In genomic region chr6:36595168-36595818, GRCh38 we compare ENCODE assay signal across 9 cellular contexts. TPM values are rescaled to one million over a fixed set of nuclear protein-coding genes. Genes with fewer than 3 reads are reported as not detected.
DNase-seq lines count a peak whose midpoint lies in the region; ATAC-seq, FAIRE-seq and TF ChIP-seq lines count a peak whose summit lies in the region.
"Had no signal": no experiment of that assay in that cellular context is flagged by ENCODE, and none has a peak within 500 bp of the region (broad histone marks: within the 10 kb centered on the region; RNA-seq: fewer than 3 reads in every experiment).

No MANE protein-coding gene starts in this region.

- CTCF ChIA-PET in K562 (lab: Yijun Ruan, JAX; ENCODE audit: low intra/inter-chr PET ratio), result no interaction called here

- no peak for TF ChIP-seq EP300 in K562 (IDR thresholded peaks at IDR 0.05; ENCODE audit: low read length)

- no peaks in the 10 kb centered on the region; the same call in 1 of the 2 replicates for H3K9me3 ChIP-seq in K562 (replicated peaks; ENCODE audit: control insufficient read depth, insufficient read depth, low read depth, low read length)

- TF ChIP-seq POLR2A in K562 (conservative IDR thresholded peaks at IDR 0.05), result peak; percentile 41; the same call in 1 of the 2 replicates

- POLR2A ChIA-PET in K562 (lab: Yijun Ruan, JAX), result interaction anchor here (0.6 to 9.8 kb wide), 44 partner anchors 8 to 592 kb away, joined by 3 to 239 read pairs (median 4); partner anchors contain the start of genes MAPK14, MTCH1 and PPIL1

- H3K27ac Mint-ChIP-seq in activated CD4-positive, alpha-beta T cell treated with anti-CD3 and anti-CD28 coated beads, Interleukin-2, amount 10 ng/mL, durations not matched to agents 24 days and 14 days, result peak overlapping the region; percentile 98
- peak overlapping the region; percentile 99 for H3K27ac Mint-ChIP-seq in stimulated activated effector memory CD8-positive, alpha-beta T cell treated with anti-CD3 and anti-CD28 coated beads, Interleukin-12 subunit alpha, Interleukin-12 subunit beta, amount 100 ng/mL, for 72 hours

- no peak; a peak in 1 of 6 replicates for TF ChIP-seq CTCF in K562 (IDR thresholded peaks at IDR 0.05 in 2 of 3, conservative IDR thresholded peaks at IDR 0.05 in 1 of 3; ENCODE audit: insufficient read depth in 2 of 3, low read depth in 1 of 3, low read length in 3 of 3)

- no peaks in the 10 kb centered on the region for H3K27me3 ChIP-seq in K562 (ENCODE audit: control insufficient read depth in 2 of 2, insufficient read depth in 2 of 2, low read length in 2 of 2)

- no peaks in the 10 kb centered on the region for H3K27me3 Mint-ChIP-seq in activated CD4-positive, alpha-beta T cell treated with anti-CD3 and anti-CD28 coated beads, Interleukin-2, amount 10 ng/mL, durations not matched to agents 24 days and 14 days

- peak overlapping the region; percentile 90 for H3K4me2 ChIP-seq in K562 (ENCODE audit: insufficient read depth, low read length)

- H3K4me3 ChIP-seq in K562, result peak overlapping the region; percentile 69

- WGBS in K562 (ENCODE audit: insufficient coverage, low coverage, missing lambda C conversion rate), result 0% methylated on average over 11 of the region's 11 CpGs

- TF ChIP-seq RAD21 in K562 (CRISPR knock-in tag; conservative IDR thresholded peaks at IDR 0.05 in 1 of 2, IDR thresholded peaks at IDR 0.05 in 1 of 2), result no peak

- peak overlapping the region; percentile 92 to 96 for H3K9ac ChIP-seq in K562 (ENCODE audit: insufficient read depth in 1 of 2, low read depth in 2 of 2, low read length in 2 of 2)

- H3K27ac ChIP-seq in K562 (ENCODE audit: extremely low read depth, low read depth, low read length), result peak overlapping the region; percentile 94

- H3K36me3 Mint-ChIP-seq in activated CD4-positive, alpha-beta T cell treated with anti-CD3 and anti-CD28 coated beads, Interleukin-2, amount 10 ng/mL, durations not matched to agents 24 days and 14 days (ENCODE audit: low read depth), result peaks cover 58% of the 10 kb centered on the region
- H3K36me3 Mint-ChIP-seq in stimulated activated effector memory CD8-positive, alpha-beta T cell treated with anti-CD3 and anti-CD28 coated beads, Interleukin-12 subunit alpha, Interleukin-12 subunit beta, amount 100 ng/mL, for 72 hours, result peaks cover 71% of the 10 kb centered on the region

- H3K9me1 ChIP-seq in K562 (ENCODE audit: control insufficient read depth, insufficient read depth, low read length), result peaks cover 14% of the 10 kb centered on the region

- H3K79me2 ChIP-seq in K562 (ENCODE audit: control insufficient read depth, insufficient read depth, low read length), result peaks cover 70% of the 10 kb centered on the region

- H4K20me1 ChIP-seq in K562 (replicated peaks; ENCODE audit: control insufficient read depth, insufficient read depth, low read length), result peaks cover 57% of the 10 kb centered on the region

- H3K36me3 ChIP-seq in K562 (ENCODE audit: control insufficient read depth, insufficient read depth, low read length), result peaks cover 54% of the 10 kb centered on the region

- H3K9me3 Mint-ChIP-seq in activated CD4-positive, alpha-beta T cell treated with anti-CD3 and anti-CD28 coated beads, Interleukin-2, amount 10 ng/mL, durations not matched to agents 24 days and 14 days, result no peaks in the 10 kb centered on the region
- H3K9me3 Mint-ChIP-seq in stimulated activated effector memory CD8-positive, alpha-beta T cell treated with anti-CD3 and anti-CD28 coated beads, Interleukin-12 subunit alpha, Interleukin-12 subunit beta, amount 100 ng/mL, for 72 hours, result no peaks in the 10 kb centered on the region

- DNase-seq in activated CD4-positive, alpha-beta T cell treated with anti-CD3 and anti-CD28 coated beads, Interleukin-2, amount 10 ng/mL, durations not matched to agents 24 days and 14 days, result peak; percentile 74
- no peak for DNase-seq in activated CD4-positive, alpha-beta T cell treated with anti-CD3 and anti-CD28 coated beads for 4 hours
- DNase-seq in NCI-H82 (lab: John Stamatoyannopoulos, UW) (peak; percentile 72), K562 (ENCODE audit: extremely low read depth in 1 of 4, low spot score in 3 of 4) (peak in 2 of 4 experiments; percentile 51 to 66), iris pigment epithelial cell (ENCODE audit: low read depth) (peak; percentile 65)
- no peak for DNase-seq in stimulated activated effector memory CD8-positive, alpha-beta T cell treated with anti-CD3 and anti-CD28 coated beads, Interleukin-12 subunit alpha, Interleukin-12 subunit beta, amount 100 ng/mL, for 72 hours (ENCODE audit: low spot score in 2 of 2)

- FAIRE-seq in K562 (lab: Jason Lieb, UNC), result no peak
- FAIRE-seq: islet of Langerhans had no signal

- H3K4me1 Mint-ChIP-seq in activated CD4-positive, alpha-beta T cell treated with anti-CD3 and anti-CD28 coated beads, Interleukin-2, amount 10 ng/mL, durations not matched to agents 24 days and 14 days, result peaks cover 41% of the 10 kb centered on the region
- peaks cover 61% of the 10 kb centered on the region for H3K4me1 Mint-ChIP-seq in stimulated activated effector memory CD8-positive, alpha-beta T cell treated with anti-CD3 and anti-CD28 coated beads, Interleukin-12 subunit alpha, Interleukin-12 subunit beta, amount 100 ng/mL, for 72 hours

- peak overlapping the region; percentile 92 for H3K4me3 Mint-ChIP-seq in activated CD4-positive, alpha-beta T cell treated with anti-CD3 and anti-CD28 coated beads, Interleukin-2, amount 10 ng/mL, durations not matched to agents 24 days and 14 days
- H3K4me3 Mint-ChIP-seq in stimulated activated effector memory CD8-positive, alpha-beta T cell treated with anti-CD3 and anti-CD28 coated beads, Interleukin-12 subunit alpha, Interleukin-12 subunit beta, amount 100 ng/mL, for 72 hours, result peak overlapping the region; percentile 81

- H3K4me1 ChIP-seq in K562 (replicated peaks in 1 of 2; ENCODE audit: control insufficient read depth in 2 of 2, insufficient read depth in 2 of 2, low read length in 2 of 2), result peaks cover 27 to 34% of the 10 kb centered on the region in 2 experiments

- no peak overlapping the region for H2AFZ ChIP-seq in K562 (ENCODE audit: low read depth, low read length)

- intact Hi-C loops in activated CD4-positive, alpha-beta T cell treated with anti-CD3 and anti-CD28 coated beads, Interleukin-2, amount 10 ng/mL, durations not matched to agents 24 days and 14 days (cut with micrococcal nuclease), result loop anchor here (1.0 to 2.0 kb wide), 3 partner anchors 9 to 568 kb away; partner anchors contain the start of gene MAPK14
- intact Hi-C loops in K562 (cut with micrococcal nuclease), result loop anchor here (2.0 kb wide), 1 partner anchor 48 kb away; the partner anchor contains the start of gene STK38

- in situ Hi-C loops in K562 (cut with MboI), result no loop called here

- ATAC-seq in K562, result peak; percentile 54
- ATAC-seq in stimulated activated effector memory CD8-positive, alpha-beta T cell treated with anti-CD3 and anti-CD28 coated beads, Interleukin-12 subunit alpha, Interleukin-12 subunit beta, amount 100 ng/mL, for 72 hours, result no peak
- ATAC-seq in GM21423 (IDR thresholded peaks at IDR 0.05; ENCODE audit: unreplicated experiment), result no peak
- ATAC-seq in HG02973 (IDR thresholded peaks at IDR 0.05; ENCODE audit: unreplicated experiment), result no peak

- no TSS peak for BruUV-seq in K562 (replicated peaks; lab: Mats Ljungman, UMichigan)

TF ChIP-seq in K562, 482 proteins besides CTCF, POLR2A, EP300 and RAD21 (continues in another document):
- TF ChIP-seq ZC3H4 (CRISPR knock-in tag; IDR thresholded peaks at IDR 0.05; ENCODE audit: borderline replicate concordance), result peak; percentile 93; the same call in 1 of the 2 replicates

RNA-seq across cellular contexts. Expression of gene SRSF3, which starts 1.1 kb away (rescaled TPM):
- 532 and 572 TPM in 2 replicates for total RNA-seq in activated CD4-positive, alpha-beta T cell treated with anti-CD3 and anti-CD28 coated beads, Interleukin-2, amount 10 ng/mL, durations not matched to agents 24 days and 14 days
- total RNA-seq in K562 (2011; cell fraction: chromatin; rRNA removed; ENCODE audit: low replicate concordance), result 228 and 415 TPM in 2 replicates
- 155 and 159 TPM in 2 replicates for total RNA-seq in K562 (2011; cell fraction: nucleolus; rRNA removed)
- total RNA-seq in K562 (2011; cell fraction: nucleoplasm; rRNA removed), result 295 and 337 TPM in 2 replicates
- total RNA-seq in K562 (2014; rRNA removed), result 251 and 341 TPM in 2 replicates
- 537 and 645 TPM in 2 replicates for total RNA-seq in K562 (2014; rRNA removed; fragmentation: Illumina TruSeq; extraction: Trizol)
- total RNA-seq in K562 (2015; rRNA removed; fragmentation: Illumina TruSeq; extraction: Trizol), result 344 and 365 TPM in 2 replicates
- total RNA-seq in K562 (2021), result 477 and 495 TPM in 2 replicates
- 333 and 518 TPM in 2 replicates for polyA plus RNA-seq in K562 (2011; rRNA removed)
- 407 and 505 TPM in 2 replicates for polyA plus RNA-seq in K562 (2011; cell fraction: cytosol; rRNA removed)
- 332 and 369 TPM in 2 replicates for polyA plus RNA-seq in K562 (2011; cell fraction: nucleus; rRNA removed)
- polyA plus RNA-seq in K562 (2012), result 333 and 367 TPM in 2 replicates
- polyA plus RNA-seq in K562 (2014; fragmentation: Illumina TruSeq; extraction: Trizol), result 337 and 448 TPM in 2 replicates
- polyA plus RNA-seq in K562 (2014; fragmentation: Nextera tagmentation; extraction: Ambion mirVana), result 1,000 to 10,000 TPM in 1 of 2 experiments, 100 to 1,000 TPM in 1; 955 to 1,200 TPM
- 534 and 652 TPM in 2 replicates for polyA plus RNA-seq in K562 (2014; rRNA removed)
- polyA minus RNA-seq in K562 (2011; rRNA and poly(A)+ RNA removed), result 453 and 564 TPM in 2 replicates
- 130 and 151 TPM in 2 replicates for polyA minus RNA-seq in K562 (2011; cell fraction: cytosol; rRNA and poly(A)+ RNA removed)
- polyA minus RNA-seq in K562 (2011; cell fraction: nucleus; rRNA and poly(A)+ RNA removed), result 191 and 286 TPM in 2 replicates

RNA-seq across cellular contexts. Expression of gene STK38, which starts 48.0 kb away (rescaled TPM):
- total RNA-seq in activated CD4-positive, alpha-beta T cell treated with anti-CD3 and anti-CD28 coated beads, Interleukin-2, amount 10 ng/mL, durations not matched to agents 24 days and 14 days, result 20.7 and 21.5 TPM in 2 replicates
- total RNA-seq in K562 (2011; cell fraction: chromatin; rRNA removed; ENCODE audit: low replicate concordance), result 17.7 and 43.3 TPM in 2 replicates
- total RNA-seq in K562 (2011; cell fraction: nucleolus; rRNA removed), result 9.7 and 11.1 TPM in 2 replicates
- total RNA-seq in K562 (2011; cell fraction: nucleoplasm; rRNA removed), result 15.0 and 17.3 TPM in 2 replicates
- total RNA-seq in K562 (2014; rRNA removed) (10.6 and 11.3 TPM in 2 replicates), K562 (2014; rRNA removed; fragmentation: Illumina TruSeq; extraction: Trizol) (21.3 and 22.3 TPM in 2 replicates), K562 (2015; rRNA removed; fragmentation: Illumina TruSeq; extraction: Trizol) (24.9 and 25.0 TPM in 2 replicates), K562 (2021) (18.0 and 19.5 TPM in 2 replicates)
- polyA plus RNA-seq in K562 (2011; rRNA removed) (21.5 and 22.0 TPM in 2 replicates), K562 (2014; fragmentation: Illumina TruSeq; extraction: Trizol) (21.6 and 28.7 TPM in 2 replicates), K562 (2014; fragmentation: Nextera tagmentation; extraction: Ambion mirVana) (1 to 10 TPM; 5.7 to 8.8 TPM), K562 (2014; rRNA removed) (17.3 and 20.8 TPM in 2 replicates)
- polyA plus RNA-seq in K562 (2011; cell fraction: cytosol; rRNA removed), result 7.1 and 12.8 TPM in 2 replicates
- 31.7 and 38.9 TPM in 2 replicates for polyA plus RNA-seq in K562 (2011; cell fraction: nucleus; rRNA removed)
- 18.3 and 18.4 TPM in 2 replicates for polyA plus RNA-seq in K562 (2012)
- polyA minus RNA-seq in K562 (2011; rRNA and poly(A)+ RNA removed), result 14.8 and 16.4 TPM in 2 replicates
- 5.0 and 6.4 TPM in 2 replicates for polyA minus RNA-seq in K562 (2011; cell fraction: cytosol; rRNA and poly(A)+ RNA removed)
- polyA minus RNA-seq in K562 (2011; cell fraction: nucleus; rRNA and poly(A)+ RNA removed), result 7.7 and 14.3 TPM in 2 replicates

Comparison
In these comparisons a context has a peak if more than half of its experiments do, and no peak if none do; other contexts are left out.
1. DNase-seq: peak in activated CD4-positive, alpha-beta T cell treated with anti-CD3 and anti-CD28 coated beads, Interleukin-2, amount 10 ng/mL, durations not matched to agents 24 days and 14 days (single experiment), NCI-H82 (single experiment) and iris pigment epithelial cell (single experiment); none in activated CD4-positive, alpha-beta T cell treated with anti-CD3 and anti-CD28 coated beads for 4 hours (0 of 2) and stimulated activated effector memory CD8-positive, alpha-beta T cell treated with anti-CD3 and anti-CD28 coated beads, Interleukin-12 subunit alpha, Interleukin-12 subunit beta, amount 100 ng/mL, for 72 hours (0 of 2).